Comparison of ENCODE assay signal across 9 cellular contexts in genomic region chr12:72271741-72272661, GRCh38. TPM values are rescaled to one million over a fixed set of nuclear protein-coding genes. Genes with fewer than 3 reads are reported as not detected.
DNase-seq lines count a peak whose midpoint lies in the region; ATAC-seq and TF ChIP-seq lines count a peak whose summit lies in the region.
"Had no signal": no experiment of that assay in that cellular context is flagged by ENCODE, and none has a peak within 500 bp of the region (broad histone marks: within the 10 kb centered on the region; RNA-seq: fewer than 3 reads in every experiment).

TRHDE (plus strand) TSS chr12:72272370; CDS start chr12:72272644, 274 bp downstream.

- H4K8ac ChIP-seq in H9 (replicated peaks; ENCODE audit: insufficient read length, low read depth, low read length) = no peak within 1 kb of the TSS

- H2BK5ac ChIP-seq in H9 (ENCODE audit: insufficient read length, low read length) = no peak within 1 kb of the TSS

- H2BK15ac ChIP-seq in H9 (ENCODE audit: low read depth, low read length) = no peak within 1 kb of the TSS

- H3K4me3 Mint-ChIP-seq in H9 (peak within 1 kb of the TSS; percentile 80 to 92), WTC11 (peak within 1 kb of the TSS; percentile 92)
- H3K4me3 Mint-ChIP-seq: central memory CD8-positive, alpha-beta T cell had no signal

- no peak within 1 kb of the TSS for H3K56ac ChIP-seq in H9 (ENCODE audit: insufficient read length, low read depth, low read length)

- H3K4me3 ChIP-seq in ovary = peak within 1 kb of the TSS; percentile 60

- intact Hi-C loops in Right ventricle myocardium superior (cut with DNase I) (no loop called here), ovary (cut with DNase I) (no loop called here)

- no peak within 1 kb of the TSS for H2AK5ac ChIP-seq in H9 (ENCODE audit: insufficient read length, low read length)

- H3K79me2 ChIP-seq in H9 (ENCODE audit: insufficient read depth, low read length) = no peaks in the 10 kb centered on the region

- peak within 1 kb of the TSS; percentile 36 for H3K9ac ChIP-seq in H9 (ENCODE audit: extremely low read depth, insufficient read length, low read length)

- no peak for TF ChIP-seq EP300 in ovary (IDR thresholded peaks at IDR 0.05)

- H3K4me1 Mint-ChIP-seq in H9 = peaks cover 18 to 29% of the 10 kb centered on the region in 2 experiments
- H3K4me1 Mint-ChIP-seq in WTC11 = peaks cover 44% of the 10 kb centered on the region
- H3K4me1 Mint-ChIP-seq: central memory CD8-positive, alpha-beta T cell had no signal

- WGBS in H9 (ENCODE audit: extremely low coverage, insufficient read length, low lambda C conversion rate) = no CpG with 5 or more reads among the region's 81 CpGs
- 0 to 1% (median 1%) methylated on average over 80 to 81 of the region's 81 CpGs for WGBS in ovary, 3 donors

- H3K4me1 ChIP-seq in H9 (ENCODE audit: insufficient read depth, low read length) = peaks cover 4% of the 10 kb centered on the region; the same call in 1 of the 2 replicates
- H3K4me1 ChIP-seq in ovary (ENCODE audit: insufficient read depth) = peaks cover 3% of the 10 kb centered on the region

- H3K4me2 ChIP-seq in H9 (ENCODE audit: insufficient read depth, insufficient read length, low read length) = peak within 1 kb of the TSS; percentile 68

- no peak within 1 kb of the TSS for H3K27ac ChIP-seq in H9 (ENCODE audit: insufficient read length, low read depth, low read length)
- H3K27ac ChIP-seq in ovary = peak within 1 kb of the TSS; percentile 87 to 93

- peaks cover 12% of the 10 kb centered on the region for H3K27me3 ChIP-seq in H9 (ENCODE audit: insufficient read depth, low read length)
- no peaks in the 10 kb centered on the region for H3K27me3 ChIP-seq in ovary

- H2BK12ac ChIP-seq in H9 (ENCODE audit: insufficient read length, low read depth, low read length) = no peak within 1 kb of the TSS

- H4K20me1 ChIP-seq in H9 (ENCODE audit: control insufficient read depth, insufficient read depth, insufficient read length) = peaks cover 4% of the 10 kb centered on the region

- peaks cover 22% of the 10 kb centered on the region for H3K23me2 ChIP-seq in H9 (ENCODE audit: insufficient read length, low read depth, low read length, poor library complexity, severe bottlenecking)

- TF ChIP-seq CTCF in H9 (conservative IDR thresholded peaks at IDR 0.05) = no peak
- no peak for TF ChIP-seq CTCF in WTC11 (IDR thresholded peaks at IDR 0.05)
- TF ChIP-seq CTCF in ovary (IDR thresholded peaks at IDR 0.05) = no peak

- H3K27me3 Mint-ChIP-seq in H9 (ENCODE audit: low read depth) = peaks cover 64% of the 10 kb centered on the region
- peaks cover 57% of the 10 kb centered on the region for H3K27me3 Mint-ChIP-seq in WTC11 (ENCODE audit: low read depth)

- no peaks in the 10 kb centered on the region; a peak in 1 of 5 replicates for H3K9me3 Mint-ChIP-seq in H9
- H3K9me3 Mint-ChIP-seq in WTC11 = no peaks in the 10 kb centered on the region
- H3K9me3 Mint-ChIP-seq: central memory CD8-positive, alpha-beta T cell had no signal

- H2BK20ac ChIP-seq in H9 (ENCODE audit: low read depth, low read length, poor library complexity, severe bottlenecking) = no peak within 1 kb of the TSS

- ATAC-seq in WTC11 (peak; percentile 53), Right ventricle myocardium superior (ENCODE audit: poor library complexity) (peak; percentile 70)
- ATAC-seq in activated CD4-positive, CD25-positive, alpha-beta regulatory T cell treated with anti-CD3 and anti-CD28 coated beads, Interleukin-2, amount 50 U/mL, for 24 hours = no peak

- H3K79me1 ChIP-seq in H9 (ENCODE audit: insufficient read depth, low read depth, low read length, poor library complexity, severe bottlenecking) = no peaks in the 10 kb centered on the region

- H3K23ac ChIP-seq in H9 (ENCODE audit: insufficient read length, low read depth, low read length) = no peak within 1 kb of the TSS

- peak; percentile 47 for DNase-seq in AG08395 (ENCODE audit: low spot score)
- DNase-seq in H9 = peak; percentile 78
- DNase-seq in WTC11 (ENCODE audit: low spot score) = peak; percentile 64
- peak; percentile 54 for DNase-seq in Right ventricle myocardium superior
- peak; percentile 59 to 77 (median 67) for DNase-seq in ovary
- no peak for DNase-seq in GDM1 (lab: John Stamatoyannopoulos, UW)
- DNase-seq in NK-92 treated with Interleukin-12 subunit alpha and Interleukin-12 subunit beta, amount 100 ng/mL, for 24 hours (lab: John Stamatoyannopoulos, UW) = no peak

- H3K36me3 ChIP-seq in ovary = no peaks in the 10 kb centered on the region

- H4K91ac ChIP-seq in H9 (ENCODE audit: insufficient read length, low read depth, low read length) = no peak within 1 kb of the TSS

- peak within 1 kb of the TSS; percentile 68 for H3K14ac ChIP-seq in H9 (ENCODE audit: insufficient read depth, low read length)

- H3K18ac ChIP-seq in H9 (ENCODE audit: insufficient read length, low read depth, low read length) = peak within 1 kb of the TSS; percentile 49

- no peak within 1 kb of the TSS for H3K4ac ChIP-seq in H9 (ENCODE audit: low read depth, low read length)

- H3T11ph ChIP-seq in H9 (ENCODE audit: low read length) = no peak within 1 kb of the TSS

- H2AFZ ChIP-seq in H9 (ENCODE audit: low read length) = no peak within 1 kb of the TSS

- peak; percentile 23 for TF ChIP-seq POLR2A in ovary (IDR thresholded peaks at IDR 0.05)

- POLR2A ChIA-PET in WTC11 (lab: Charles Lee) = interaction anchor here (0.8 kb wide), 1 partner anchor 74 kb away, joined by 3 read pairs; no protein-coding TSS in a partner anchor

- CTCF ChIA-PET in WTC11 (lab: Charles Lee) = interaction anchor here (0.7 to 3.1 kb wide), 13 partner anchors 10 to 313 kb away, joined by 3 to 10 read pairs (median 3); no protein-coding TSS in a partner anchor

- H2BK120ac ChIP-seq in H9 (ENCODE audit: low read depth, low read length, poor library complexity, severe bottlenecking) = no peak within 1 kb of the TSS

- no peak within 1 kb of the TSS for H4K5ac ChIP-seq in H9 (ENCODE audit: insufficient read length, low read depth, low read length)

- H3K27ac Mint-ChIP-seq in H9 = peak within 1 kb of the TSS in 1 of 3 experiments; percentile 20; a peak in 2 of 7 replicates
- H3K27ac Mint-ChIP-seq in WTC11 = peak within 1 kb of the TSS; percentile 82; the same call in 1 of the 2 replicates

- H3K9me3 ChIP-seq in H9 (ENCODE audit: control insufficient read depth, low read depth, low read length) (no peaks in the 10 kb centered on the region), ovary (no peaks in the 10 kb centered on the region)

- no peaks in the 10 kb centered on the region for H3K36me3 Mint-ChIP-seq in H9 (ENCODE audit: insufficient read depth in 1 of 3, low read depth in 3 of 3)
- H3K36me3 Mint-ChIP-seq in WTC11 = no peaks in the 10 kb centered on the region

TF ChIP-seq in WTC11, 78 proteins besides CTCF, POLR2A, EP300 and RAD21 (continues in another document):
- TF ChIP-seq ZBTB21 (CRISPR knock-in tag; IDR thresholded peaks at IDR 0.05; ENCODE audit: borderline replicate concordance) = no peak
- TF ChIP-seq TCF7 (CRISPR knock-in tag; IDR thresholded peaks at IDR 0.05; ENCODE audit: low read depth) = 0 out of 2 replicates have a peak, but pooled peaks have one; percentile 37
- TF ChIP-seq E2F1 (CRISPR knock-in tag; IDR thresholded peaks at IDR 0.05) = 0 out of 2 replicates have a peak, but pooled peaks have one; percentile 25
- peak; percentile 57; the same call in 1 of the 2 replicates for TF ChIP-seq FOXP4 (CRISPR knock-in tag; IDR thresholded peaks at IDR 0.05)
- TF ChIP-seq FOXJ3 (CRISPR knock-in tag; IDR thresholded peaks at IDR 0.05; ENCODE audit: borderline replicate concordance) = no peak
- 0 out of 2 replicates have a peak, but pooled peaks have one; percentile 36 for TF ChIP-seq ZNF263 (CRISPR knock-in tag; IDR thresholded peaks at IDR 0.05; ENCODE audit: low read depth)
- no peak for TF ChIP-seq HMGA2 (CRISPR knock-in tag; IDR thresholded peaks at IDR 0.05)

RNA-seq across cellular contexts. Expression of gene TRHDE, which starts in this region (rescaled TPM):
- 0.68 and 1.0 TPM in 2 replicates for total RNA-seq in H9 (2021)
- total RNA-seq in WTC11 (2021) = 1.6 to 5.5 TPM (median 3.8 TPM) in 3 replicates
- 1.5 TPM for total RNA-seq in Right ventricle myocardium superior
- 10 to 100 TPM in 6 of 7 donors, 1 to 10 TPM in 1; 10.0 to 35.5 (median 18.4) TPM for total RNA-seq in ovary
- polyA plus RNA-seq in ovary = 1 to 10 TPM; 3.4 to 4.0 TPM

Comparison
In these comparisons a context has a peak if more than half of its experiments do, and no peak if none do; other contexts are left out.
1. DNase-seq: peak in AG08395 (single experiment), H9 (single experiment), WTC11 (single experiment), Right ventricle myocardium superior (single experiment) and ovary (5 of 5); none in GDM1 (single experiment) and NK-92 treated with Interleukin-12 subunit alpha and Interleukin-12 subunit beta, amount 100 ng/mL, for 24 hours (single experiment).
2. ATAC-seq: peak in WTC11 (single experiment) and Right ventricle myocardium superior (single experiment); none in activated CD4-positive, CD25-positive, alpha-beta regulatory T cell treated with anti-CD3 and anti-CD28 coated beads, Interleukin-2, amount 50 U/mL, for 24 hours (0 of 2).